Comparison of ENCODE assay signal across 14 cellular contexts in genomic region chr22:44355688-44356070, GRCh38. TPM values are rescaled to one million over a fixed set of nuclear protein-coding genes. Genes with fewer than 3 reads are reported as not detected.
"Had no signal": no experiment of that assay in that cellular context is flagged by ENCODE, and none has a peak within 500 bp of the region (broad histone marks: within the 10 kb centered on the region; RNA-seq: fewer than 3 reads in every experiment).

No MANE protein-coding gene starts in this region.

- H3K27ac Mint-ChIP-seq: activated naive CD4-positive, alpha-beta T cell treated with anti-CD3 and anti-CD28 coated beads, Interleukin-2, amount 50 U/mL, for 24 hours; activated T-helper 2 cell treated with anti-CD3 and anti-CD28 coated beads, Interferon-gamma antibody, Interleukin-2, Interleukin-4, amounts not matched to agents 10 μg/mL and 5 μg/mL and 100 μg/mL, durations not matched to agents 14 hours and 24 hours and 36 hours; immature natural killer cell; T-helper 1 cell treated with Interleukin-12 subunit alpha and Interleukin-12 subunit beta and Interleukin-4 antibody, amounts not matched to agents 30 μg/mL and 1 μg/mL, for 36 hours had no signal

- H3K4me3 Mint-ChIP-seq: activated naive CD4-positive, alpha-beta T cell treated with anti-CD3 and anti-CD28 coated beads, Interleukin-2, amount 50 U/mL, for 24 hours; immature natural killer cell; T-helper 1 cell treated with Interleukin-12 subunit alpha and Interleukin-12 subunit beta and Interleukin-4 antibody, amounts not matched to agents 30 μg/mL and 1 μg/mL, for 36 hours had no signal

- H3K36me3 Mint-ChIP-seq: activated naive CD4-positive, alpha-beta T cell treated with anti-CD3 and anti-CD28 coated beads, Interleukin-2, amount 50 U/mL, for 24 hours; immature natural killer cell had no signal

- DNase-seq: activated CD4-positive, alpha-beta T cell treated with anti-CD3 and anti-CD28 coated beads, Interleukin-2, amount 50 U/mL, for 1 hour; activated CD4-positive, CD25-positive, alpha-beta regulatory T cell; brain microvascular endothelial cell; cerebellar nuclear complex; esophagus squamous epithelium; foreskin fibroblast; immature natural killer cell; stimulated activated CD4-positive, alpha-beta T cell treated with anti-CD3 and anti-CD28 coated beads, Interleukin-2, amount 100 ng/mL, for 24 hours; stimulated activated naive CD4-positive, alpha-beta T cell; substantia nigra; trophoblast cell had no signal

- H3K9me3 Mint-ChIP-seq: activated naive CD4-positive, alpha-beta T cell treated with anti-CD3 and anti-CD28 coated beads, Interleukin-2, amount 50 U/mL, for 24 hours; activated T-helper 2 cell treated with anti-CD3 and anti-CD28 coated beads, Interferon-gamma antibody, Interleukin-2, Interleukin-4, amounts not matched to agents 10 μg/mL and 5 μg/mL and 100 μg/mL, durations not matched to agents 14 hours and 24 hours and 36 hours; immature natural killer cell; T-helper 1 cell treated with Interleukin-12 subunit alpha and Interleukin-12 subunit beta and Interleukin-4 antibody, amounts not matched to agents 30 μg/mL and 1 μg/mL, for 36 hours had no signal

- H3K9me3 ChIP-seq: esophagus squamous epithelium had no signal

- H3K4me3 ChIP-seq: esophagus squamous epithelium had no signal

- H3K36me3 ChIP-seq: brain microvascular endothelial cell, esophagus squamous epithelium had no signal

- H3K27ac ChIP-seq: brain microvascular endothelial cell, esophagus squamous epithelium had no signal

RNA-seq across cellular contexts. Expression of gene SHISAL1, which starts 42.9 kb away (rescaled TPM):
- total RNA-seq: activated T-helper 2 cell treated with anti-CD3 and anti-CD28 coated beads, Interferon-gamma antibody, Interleukin-2, Interleukin-4, amounts not matched to agents 10 μg/mL and 5 μg/mL and 100 μg/mL, durations not matched to agents 14 hours and 24 hours and 36 hours had no signal
- polyA plus RNA-seq: immature natural killer cell had no signal
